In the genomic region with DNA sequence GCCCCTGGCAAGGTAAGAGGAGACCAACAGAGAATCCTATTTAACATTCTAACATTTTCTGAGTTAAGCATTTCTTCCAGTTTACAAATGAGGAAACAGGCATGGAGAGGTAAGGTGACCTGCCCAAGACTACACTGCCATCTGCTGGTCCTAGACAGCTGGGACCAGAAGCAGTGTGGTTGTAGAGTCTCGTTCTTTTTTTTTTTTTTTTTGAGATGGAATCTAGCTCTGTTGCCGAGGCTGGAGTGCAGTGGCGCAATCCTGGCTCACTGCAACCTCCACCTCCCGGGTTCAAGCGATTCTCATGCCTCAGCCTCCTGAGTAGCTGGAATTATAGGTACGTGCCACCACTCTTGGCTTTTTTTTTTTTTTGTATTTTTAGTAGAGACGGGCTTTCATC, we compare ENCODE assay signal across 8 cellular contexts. TPM values are rescaled to one million over a fixed set of nuclear protein-coding genes. Genes with fewer than 3 reads are reported as not detected.
DNase-seq lines count a peak whose midpoint lies in the region; ATAC-seq and TF ChIP-seq lines count a peak whose summit lies in the region.
"Not testable (repeated sequence)": the region's sequence is repeated elsewhere in the genome, so short reads cannot be mapped to it uniquely, and the experiment has no call there.

No MANE protein-coding gene starts in this region.

- not testable (repeated sequence) for H3K27ac ChIP-seq in GM23338 (ENCODE audit: low read depth); SJCRH30; fibroblast of lung (ENCODE audit: insufficient read depth, low read length); naive thymus-derived CD4-positive, alpha-beta T cell (ENCODE audit: low read depth, low read length)

- H3K36me3 ChIP-seq in GM23338 (ENCODE audit: insufficient read depth); SJCRH30; fibroblast of lung (ENCODE audit: control insufficient read depth, insufficient read depth, low read length); naive thymus-derived CD4-positive, alpha-beta T cell (ENCODE audit: control insufficient read depth in 2 of 3, insufficient read depth in 3 of 3, low read length in 3 of 3): not testable (repeated sequence)

- not testable (repeated sequence) for H3K4me2 ChIP-seq in GM23338; fibroblast of lung (ENCODE audit: extremely low read depth, insufficient read depth, low read length)

- peak overlapping the region; percentile 67; the same call in 1 of the 2 replicates for H3K27ac Mint-ChIP-seq in GM23338
- peak overlapping the region in 6 of 9 donors; percentile 16 to 49 (median 44) for H3K27ac Mint-ChIP-seq in naive thymus-derived CD4-positive, alpha-beta T cell

- H3K9me3 Mint-ChIP-seq in GM23338; naive thymus-derived CD4-positive, alpha-beta T cell: not testable (repeated sequence)

- H3K9ac ChIP-seq in fibroblast of lung (ENCODE audit: insufficient read depth, low read length), result not testable (repeated sequence)

- in situ Hi-C loops in Caki2 (cut with HindIII; ENCODE audit: low pct_unique_long_range_greater_than_20kb, low sequenced_read_pairs), result not testable (repeated sequence)

- POLR2A ChIA-PET in naive thymus-derived CD4-positive, alpha-beta T cell (lab: Charles Lee), result interaction anchor here (0.5 to 0.7 kb wide), 2 partner anchors 133 to 183 kb away, joined by 3 read pairs; no protein-coding TSS in a partner anchor

- H3F3A ChIP-seq in GM23338 (replicated peaks; ENCODE audit: low read depth), result not testable (repeated sequence)

- ATAC-seq in GM23338, result peak; percentile 91
- peak; percentile 99 for ATAC-seq in naive thymus-derived CD4-positive, alpha-beta T cell

- H3K4me1 ChIP-seq in GM23338 (ENCODE audit: insufficient read depth); SJCRH30; fibroblast of lung (ENCODE audit: control insufficient read depth, extremely low read depth, insufficient read depth, low read length); naive thymus-derived CD4-positive, alpha-beta T cell (ENCODE audit: control insufficient read depth in 2 of 2, insufficient read depth in 2 of 2, low read length in 2 of 2): not testable (repeated sequence)

- not testable (repeated sequence) for H3K4me1 Mint-ChIP-seq in GM23338; naive thymus-derived CD4-positive, alpha-beta T cell

- H3K9me3 ChIP-seq in SJCRH30 (replicated peaks); fibroblast of lung (ENCODE audit: control insufficient read depth, insufficient read depth, low read depth, low read length); naive thymus-derived CD4-positive, alpha-beta T cell (ENCODE audit: control insufficient read depth in 2 of 3, low read length in 3 of 3): not testable (repeated sequence)

- not testable (repeated sequence) for H4K20me1 ChIP-seq in GM23338 (replicated peaks; ENCODE audit: insufficient read depth); fibroblast of lung (ENCODE audit: control insufficient read depth, extremely low read depth, insufficient read depth, low read length)

- peak; percentile 87 to 88 for TF ChIP-seq CTCF in GM23338 (conservative IDR thresholded peaks at IDR 0.05; ENCODE audit: low read depth in 2 of 2)
- TF ChIP-seq CTCF in fibroblast of lung (conservative IDR thresholded peaks at IDR 0.05 in 1 of 2, IDR thresholded peaks at IDR 0.05 in 1 of 2; ENCODE audit: low read depth in 1 of 2, low read length in 2 of 2), result peak; percentile 79 to 88

- H3K4me3 Mint-ChIP-seq in GM23338, result not testable (repeated sequence)
- peak overlapping the region in 1 of 10 donors; percentile 41 for H3K4me3 Mint-ChIP-seq in naive thymus-derived CD4-positive, alpha-beta T cell

- not testable (repeated sequence) for H3K27me3 ChIP-seq in GM23338 (ENCODE audit: insufficient read depth); SJCRH30; fibroblast of lung (ENCODE audit: control insufficient read depth, insufficient read depth, low read length); naive thymus-derived CD4-positive, alpha-beta T cell (ENCODE audit: control insufficient read depth in 2 of 2, insufficient read depth in 2 of 2, low read length in 2 of 2)

- peak; percentile 68 for DNase-seq in Caki2 (ENCODE audit: low read depth)
- DNase-seq in GM23338 (ENCODE audit: low spot score), result peak; percentile 87
- DNase-seq in NCI-H1417 (lab: John Stamatoyannopoulos, UW), result peak; percentile 46 to 86 (median 80)
- peak; percentile 84 to 91 for DNase-seq in SJCRH30
- DNase-seq in activated T-helper 1 cell treated with anti-CD3 and anti-CD28 coated beads, Interleukin-2, amount 50 U/mL, for 16 hours (ENCODE audit: low read depth in 1 of 2, low spot score in 1 of 2), result peak; percentile 9 to 26
- DNase-seq in fibroblast of lung (ENCODE audit: low read depth in 2 of 2), result peak; percentile 77 to 89
- DNase-seq in naive thymus-derived CD4-positive, alpha-beta T cell, result peak in 8 of 9 donors; percentile 51 to 76 (median 68)
- DNase-seq in stimulated activated CD8-positive, alpha-beta memory T cell treated with anti-CD3 and anti-CD28 coated beads, Interleukin-4, amount 100 ng/mL, for 4 hours (ENCODE audit: low read depth in 2 of 2, low spot score in 1 of 2), result peak; percentile 21 to 27

- H3K79me2 ChIP-seq in GM23338 (replicated peaks; ENCODE audit: insufficient read depth); fibroblast of lung (ENCODE audit: control insufficient read depth, insufficient read depth, low read length): not testable (repeated sequence)

- H2AFZ ChIP-seq in GM23338; fibroblast of lung (ENCODE audit: low read length): not testable (repeated sequence)

- CTCF ChIA-PET in naive thymus-derived CD4-positive, alpha-beta T cell (lab: Charles Lee), result interaction anchor here (0.6 to 2.2 kb wide), 6 partner anchors 10 to 696 kb away, joined by 3 to 10 read pairs (median 4); no protein-coding TSS in a partner anchor

- not testable (repeated sequence) for H3K27me3 Mint-ChIP-seq in GM23338 (ENCODE audit: insufficient read depth, low read depth, poor library complexity); naive thymus-derived CD4-positive, alpha-beta T cell

- not testable (repeated sequence) for H3K9me2 ChIP-seq in GM23338 (ENCODE audit: insufficient read depth)

- intact Hi-C loops in naive thymus-derived CD4-positive, alpha-beta T cell (cut with micrococcal nuclease), result loop anchor here (1.0 to 2.0 kb wide), 9 partner anchors 27 to 565 kb away; a partner anchor contains a TSS

- not testable (repeated sequence) for H3K4me3 ChIP-seq in GM23338; SJCRH30; fibroblast of lung (replicated peaks in 1 of 4; ENCODE audit: control extremely low read depth in 1 of 4, insufficient read depth in 1 of 4, low read depth in 3 of 4, low read length in 4 of 4); naive thymus-derived CD4-positive, alpha-beta T cell (ENCODE audit: low read length)

- not testable (repeated sequence) for H3K36me3 Mint-ChIP-seq in GM23338 (ENCODE audit: low read depth); naive thymus-derived CD4-positive, alpha-beta T cell

RNA-seq across cellular contexts. Expression of a gene that starts 5.3 kb away (rescaled TPM):
- total RNA-seq in Caki2 (2014; rRNA removed; shearing (Covaris generic); ENCODE audit: low replicate concordance), result not detected in 2 replicates
- 0.17 TPM in 1 of 2 replicates, not detected in the other for total RNA-seq in GM23338 (2014; rRNA removed; shearing (Covaris generic))
- 0.23 and 0.59 TPM in 2 replicates for polyA plus RNA-seq in GM23338 (2016; fragmentation: Nextera tagmentation; extraction: Ambion mirVana)
- total RNA-seq in SJCRH30 (2014; rRNA removed; shearing (Covaris generic)), result 91.3 and 93.5 TPM in 2 replicates
- total RNA-seq in fibroblast of lung, result under 0.01 and 0.17 TPM in 2 replicates
- polyA plus RNA-seq in fibroblast of lung, result not detected in 2 replicates
- 0.07 TPM in 1 of 2 replicates, not detected in the other for polyA plus RNA-seq in fibroblast of lung (2012)
- not detected in 2 replicates for polyA minus RNA-seq in fibroblast of lung (ENCODE audit: low replicate concordance)
- total RNA-seq in naive thymus-derived CD4-positive, alpha-beta T cell, result 1 to 10 TPM in 4 of 5 experiments, under 1 TPM in 1; 0.99 to 1.7 (median 1.4) TPM
- polyA plus RNA-seq in naive thymus-derived CD4-positive, alpha-beta T cell, result not detected

RNA-seq across cellular contexts. Expression of a gene that starts 28.0 kb away (rescaled TPM):
- total RNA-seq in Caki2 (2014; rRNA removed; shearing (Covaris generic); ENCODE audit: low replicate concordance), result 72.1 and 77.7 TPM in 2 replicates
- 147 and 149 TPM in 2 replicates for total RNA-seq in GM23338 (2014; rRNA removed; shearing (Covaris generic))
- polyA plus RNA-seq in GM23338 (2016; fragmentation: Nextera tagmentation; extraction: Ambion mirVana), result 173 and 190 TPM in 2 replicates
- 236 and 258 TPM in 2 replicates for total RNA-seq in SJCRH30 (2014; rRNA removed; shearing (Covaris generic))
- 107 and 155 TPM in 2 replicates for total RNA-seq in fibroblast of lung
- polyA plus RNA-seq in fibroblast of lung, result 294 and 353 TPM in 2 replicates
- 291 and 347 TPM in 2 replicates for polyA plus RNA-seq in fibroblast of lung (2012)
- 87.6 and 137 TPM in 2 replicates for polyA minus RNA-seq in fibroblast of lung (ENCODE audit: low replicate concordance)
- total RNA-seq in naive thymus-derived CD4-positive, alpha-beta T cell, result 100 to 1,000 TPM in 1 of 5 experiments, 10 to 100 TPM in 4; 42.2 to 149 (median 51.3) TPM
- polyA plus RNA-seq in naive thymus-derived CD4-positive, alpha-beta T cell, result 100 to 1,000 TPM; 106 to 128 TPM

RNA-seq across cellular contexts. Expression of a gene that starts 45.9 kb away (rescaled TPM):
- 46.2 and 86.8 TPM in 2 replicates for total RNA-seq in Caki2 (2014; rRNA removed; shearing (Covaris generic); ENCODE audit: low replicate concordance)
- total RNA-seq in GM23338 (2014; rRNA removed; shearing (Covaris generic)), result 32.7 TPM in 2 replicates
- 15.8 TPM in 2 replicates for polyA plus RNA-seq in GM23338 (2016; fragmentation: Nextera tagmentation; extraction: Ambion mirVana)
- total RNA-seq in SJCRH30 (2014; rRNA removed; shearing (Covaris generic)), result 17.3 and 24.4 TPM in 2 replicates
- total RNA-seq in fibroblast of lung, result 46.0 and 62.9 TPM in 2 replicates
- 52.2 and 88.7 TPM in 2 replicates for polyA plus RNA-seq in fibroblast of lung
- 84.9 and 110 TPM in 2 replicates for polyA plus RNA-seq in fibroblast of lung (2012)
- polyA minus RNA-seq in fibroblast of lung (ENCODE audit: low replicate concordance), result 59.6 and 124 TPM in 2 replicates
- total RNA-seq in naive thymus-derived CD4-positive, alpha-beta T cell, result 10 to 100 TPM; 29.9 to 60.4 (median 45.1) TPM
- polyA plus RNA-seq in naive thymus-derived CD4-positive, alpha-beta T cell, result 10 to 100 TPM; 21.4 to 40.7 TPM

Comparison
In these comparisons a context has a peak if more than half of its experiments do, and no peak if none do; other contexts are left out.
1. DNase-seq: peak in every context shown above with its lines; median percentile 88 in SJCRH30; 87 in GM23338; 83 in fibroblast of lung; 80 in NCI-H1417; 68 in Caki2; 68 in naive thymus-derived CD4-positive, alpha-beta T cell; 24 in stimulated activated CD8-positive, alpha-beta memory T cell treated with anti-CD3 and anti-CD28 coated beads, Interleukin-4, amount 100 ng/mL, for 4 hours; 18 in activated T-helper 1 cell treated with anti-CD3 and anti-CD28 coated beads, Interleukin-2, amount 50 U/mL, for 16 hours.
2. RNA of a gene that starts 5.3 kb away (total RNA-seq): 91.3 to 93.5 TPM in SJCRH30; 0.99 to 1.7 TPM in naive thymus-derived CD4-positive, alpha-beta T cell, 0.17 TPM in GM23338, under 0.01 to 0.17 TPM in fibroblast of lung and not detected in Caki2; every median in the first group is over 10 times any median in the second.